In genomic region chr19:48633148-48634035, GRCh38 we compare ENCODE assay signal across 7 cellular contexts. TPM values are rescaled to one million over a fixed set of nuclear protein-coding genes. Genes with fewer than 3 reads are reported as not detected.
DNase-seq lines count a peak whose midpoint lies in the region; TF ChIP-seq lines count a peak whose summit lies in the region.

No MANE protein-coding gene starts in this region.

- H3K27ac ChIP-seq in HL-60 (replicated peaks): peak overlapping the region; percentile 67
- peak overlapping the region; percentile 91 for H3K27ac ChIP-seq in subcutaneous abdominal adipose tissue (ENCODE audit: low read depth, low read length)

- H3K36me3 ChIP-seq in subcutaneous abdominal adipose tissue (ENCODE audit: control insufficient read depth in 5 of 5, insufficient read depth in 5 of 5, low read length in 5 of 5): peaks cover 0 to 28% (median 13%) of the 10 kb centered on the region in 5 donors

- POLR2A ChIA-PET in activated CD4-positive, alpha-beta memory T cell treated with anti-CD3 and anti-CD28 coated beads, Interleukin-2, amount 10 ng/mL, durations not matched to agents 7 days and 5 days (lab: Charles Lee): interaction anchor here (0.6 to 4.7 kb wide), 6 partner anchors 8 to 15 kb away, joined by 3 to 47 read pairs (median 4); partner anchors contain the start of genes CA11, RPL18 and SPHK2
- POLR2A ChIA-PET in GM10248 (lab: Yijun Ruan, JAX): interaction anchor here (0.7 to 3.4 kb wide), 2 partner anchors 14 to 277 kb away, joined by 7 to 16 read pairs; partner anchors contain the start of genes RPL18 and SPHK2

- CTCF ChIA-PET in activated CD4-positive, alpha-beta memory T cell treated with anti-CD3 and anti-CD28 coated beads, Interleukin-2, amount 10 ng/mL, durations not matched to agents 7 days and 5 days (lab: Charles Lee): interaction anchor here (0.7 to 2.0 kb wide), 4 partner anchors 9 to 14 kb away, joined by 3 to 11 read pairs (median 6); partner anchors contain the start of genes CA11, RPL18 and SPHK2
- CTCF ChIA-PET in GM10248 (lab: Yijun Ruan, JAX): interaction anchor here (1.0 to 2.7 kb wide), 5 partner anchors 10 to 203 kb away, joined by 3 to 20 read pairs (median 4); partner anchors contain the start of genes CA11, HSD17B14, RPL18 and SPHK2

- TF ChIP-seq CTCF in HL-60 (IDR thresholded peaks at IDR 0.05; ENCODE audit: insufficient read depth, low read length): no peak
- TF ChIP-seq CTCF in GM10248 (IDR thresholded peaks at IDR 0.05; ENCODE audit: control extremely low read depth, extremely low read depth, low read depth, missing control alignments): no peak
- no peak for TF ChIP-seq CTCF in chondrocyte (IDR thresholded peaks at IDR 0.05)

- H3K27me3 Mint-ChIP-seq in activated CD4-positive, alpha-beta memory T cell treated with anti-CD3 and anti-CD28 coated beads, Interleukin-2, amount 10 ng/mL, durations not matched to agents 7 days and 5 days: no peaks in the 10 kb centered on the region
- H3K27me3 Mint-ChIP-seq in immature natural killer cell (ENCODE audit: low read depth in 3 of 3) (peaks cover 14 to 18% (median 15%) of the 10 kb centered on the region in 3 donors), chondrocyte (ENCODE audit: low read depth) (no peaks in the 10 kb centered on the region)

- peak overlapping the region in 4 of 5 donors; percentile 28 to 59 (median 50) for H3K9ac ChIP-seq in subcutaneous abdominal adipose tissue (ENCODE audit: low read length in 5 of 5)

- H3K4me1 ChIP-seq in subcutaneous abdominal adipose tissue (ENCODE audit: control insufficient read depth in 5 of 5, insufficient read depth in 5 of 5, low read length in 5 of 5): peaks cover 9 to 71% (median 68%) of the 10 kb centered on the region in 5 donors

- H3K9me3 Mint-ChIP-seq in activated CD4-positive, alpha-beta memory T cell treated with anti-CD3 and anti-CD28 coated beads, Interleukin-2, amount 10 ng/mL, durations not matched to agents 7 days and 5 days: no peaks in the 10 kb centered on the region
- H3K9me3 Mint-ChIP-seq in immature natural killer cell (no peaks in the 10 kb centered on the region), chondrocyte (ENCODE audit: low read depth) (no peaks in the 10 kb centered on the region)

- H3K9me3 ChIP-seq in subcutaneous abdominal adipose tissue (ENCODE audit: control insufficient read depth in 5 of 5, low read length in 5 of 5): no peaks in the 10 kb centered on the region

- DNase-seq in HL-60 (ENCODE audit: low read depth in 1 of 2, low spot score in 1 of 2) (no peak), immature natural killer cell (no peak), NCI-H526 (lab: John Stamatoyannopoulos, UW) (no peak), GM10248 (ENCODE audit: extremely low spot score) (no peak), chondrocyte (ENCODE audit: low spot score) (no peak)
- no peak for DNase-seq in activated CD4-positive, alpha-beta memory T cell treated with anti-CD3 and anti-CD28 coated beads, Interleukin-2, amount 10 ng/mL, durations not matched to agents 7 days and 5 days

- no peak overlapping the region for H3K4me3 Mint-ChIP-seq in activated CD4-positive, alpha-beta memory T cell treated with anti-CD3 and anti-CD28 coated beads, Interleukin-2, amount 10 ng/mL, durations not matched to agents 7 days and 5 days
- H3K4me3 Mint-ChIP-seq in immature natural killer cell (peak overlapping the region in 2 of 5 donors; percentile 10 to 87), chondrocyte (ENCODE audit: unreplicated experiment) (no peak overlapping the region)

- peaks cover 45% of the 10 kb centered on the region for H3K4me1 Mint-ChIP-seq in activated CD4-positive, alpha-beta memory T cell treated with anti-CD3 and anti-CD28 coated beads, Interleukin-2, amount 10 ng/mL, durations not matched to agents 7 days and 5 days
- H3K4me1 Mint-ChIP-seq in immature natural killer cell (peaks cover 42 to 46% of the 10 kb centered on the region in 2 donors), chondrocyte (ENCODE audit: low read depth) (peaks cover 53% of the 10 kb centered on the region)

- H3K4me3 ChIP-seq in HL-60 (replicated peaks; ENCODE audit: insufficient read depth, low read length): no peak overlapping the region; the same call in 1 of the 2 replicates
- H3K4me3 ChIP-seq in subcutaneous abdominal adipose tissue (ENCODE audit: low read depth in 1 of 5, low read length in 5 of 5): peak overlapping the region in 4 of 5 donors; percentile 12 to 70 (median 66)

- peak overlapping the region; percentile 84 for H3K27ac Mint-ChIP-seq in activated CD4-positive, alpha-beta memory T cell treated with anti-CD3 and anti-CD28 coated beads, Interleukin-2, amount 10 ng/mL, durations not matched to agents 7 days and 5 days
- H3K27ac Mint-ChIP-seq in immature natural killer cell (peak overlapping the region; percentile 74 to 94 (median 88)), chondrocyte (ENCODE audit: unreplicated experiment) (no peak overlapping the region)

- H3K27me3 ChIP-seq in HL-60 (ENCODE audit: insufficient read depth, poor library complexity, severe bottlenecking) (no peaks in the 10 kb centered on the region), subcutaneous abdominal adipose tissue (ENCODE audit: control insufficient read depth in 5 of 5, insufficient read depth in 4 of 5, low read length in 5 of 5) (no peaks in the 10 kb centered on the region)

- peaks cover 4% of the 10 kb centered on the region for H3K36me3 Mint-ChIP-seq in activated CD4-positive, alpha-beta memory T cell treated with anti-CD3 and anti-CD28 coated beads, Interleukin-2, amount 10 ng/mL, durations not matched to agents 7 days and 5 days (ENCODE audit: low read depth)
- peaks cover 1 to 6% (median 4%) of the 10 kb centered on the region in 3 donors for H3K36me3 Mint-ChIP-seq in immature natural killer cell
- H3K36me3 Mint-ChIP-seq in chondrocyte (ENCODE audit: low read depth): no peaks in the 10 kb centered on the region

RNA-seq across cellular contexts. Expression of gene DBP, which starts 3.8 kb away (rescaled TPM):
- 10 to 100 TPM; 18.7 to 19.1 TPM for total RNA-seq in activated CD4-positive, alpha-beta memory T cell treated with anti-CD3 and anti-CD28 coated beads, Interleukin-2, amount 10 ng/mL, durations not matched to agents 7 days and 5 days
- 10 to 100 TPM; 23.6 to 65.1 (median 26.3) TPM for polyA plus RNA-seq in immature natural killer cell
- total RNA-seq in chondrocyte: 2.1 to 6.2 TPM (median 3.9 TPM) in 3 replicates

RNA-seq across cellular contexts. Expression of gene CA11, which starts 12.6 kb away (rescaled TPM):
- 1 to 10 TPM; 3.9 to 4.5 TPM for total RNA-seq in activated CD4-positive, alpha-beta memory T cell treated with anti-CD3 and anti-CD28 coated beads, Interleukin-2, amount 10 ng/mL, durations not matched to agents 7 days and 5 days
- 10 to 100 TPM in 1 of 3 donors, 1 to 10 TPM in 2; 1.8 to 16.4 (median 3.6) TPM for polyA plus RNA-seq in immature natural killer cell
- 8.1 to 14.1 TPM (median 9.1 TPM) in 3 replicates for total RNA-seq in chondrocyte

RNA-seq across cellular contexts. Expression of gene SPHK2, which starts 14.1 kb away (rescaled TPM):
- 10 to 100 TPM; 27.7 to 29.5 TPM for total RNA-seq in activated CD4-positive, alpha-beta memory T cell treated with anti-CD3 and anti-CD28 coated beads, Interleukin-2, amount 10 ng/mL, durations not matched to agents 7 days and 5 days
- 10 to 100 TPM; 10.5 to 14.5 (median 14.1) TPM for polyA plus RNA-seq in immature natural killer cell
- 18.6 to 26.5 TPM (median 20.7 TPM) in 3 replicates for total RNA-seq in chondrocyte

RNA-seq across cellular contexts. Expression of gene RPL18, which starts 14.4 kb away (rescaled TPM):
- total RNA-seq in activated CD4-positive, alpha-beta memory T cell treated with anti-CD3 and anti-CD28 coated beads, Interleukin-2, amount 10 ng/mL, durations not matched to agents 7 days and 5 days: 1,000 to 10,000 TPM; 1,511 to 1,528 TPM
- polyA plus RNA-seq in immature natural killer cell: 1,000 to 10,000 TPM in 1 of 3 donors, 100 to 1,000 TPM in 2; 938 to 1,525 (median 950) TPM
- 727 to 753 TPM (median 751 TPM) in 3 replicates for total RNA-seq in chondrocyte

RNA-seq across cellular contexts. Expression of gene FAM83E, which starts 18.5 kb away (rescaled TPM):
- total RNA-seq in activated CD4-positive, alpha-beta memory T cell treated with anti-CD3 and anti-CD28 coated beads, Interleukin-2, amount 10 ng/mL, durations not matched to agents 7 days and 5 days: 1 to 10 TPM; 1.3 to 2.6 TPM
- polyA plus RNA-seq in immature natural killer cell: not detected
- total RNA-seq in chondrocyte: 0.38 to 0.77 TPM (median 0.67 TPM) in 3 replicates
